1 cellular context compared by ENCODE assay signal in genomic region chr7:101308245-101309085, GRCh38.
TF ChIP-seq lines count a peak whose summit lies in the region.

No MANE protein-coding gene starts in this region.

TF ChIP-seq in HepG2, 621 proteins besides CTCF, POLR2A, EP300 and RAD21 (continued from another document and continues in another):
- TF ChIP-seq ZNF446 (CRISPR knock-in tag; IDR thresholded peaks at IDR 0.05) (0 out of 2 replicates have a peak, but pooled peaks have one; percentile 22), ESRRA (CRISPR knock-in tag; IDR thresholded peaks at IDR 0.05; ENCODE audit: low read depth) (0 out of 2 replicates have a peak, but pooled peaks have one; percentile 31), ERF (CRISPR knock-in tag; IDR thresholded peaks at IDR 0.05) (0 out of 2 replicates have a peak, but pooled peaks have one; percentile 16), ZNF766 (CRISPR knock-in tag; IDR thresholded peaks at IDR 0.05; ENCODE audit: borderline replicate concordance) (peak; percentile 78; the same call in 1 of the 2 replicates), ZNF251 (CRISPR knock-in tag; IDR thresholded peaks at IDR 0.05) (no peak), ZNF256 (CRISPR knock-in tag; conservative IDR thresholded peaks at IDR 0.05) (0 out of 2 replicates have a peak, but pooled peaks have one; percentile 32), SALL1 (CRISPR knock-in tag; IDR thresholded peaks at IDR 0.05) (peak; percentile 38), ZSCAN12 (CRISPR knock-in tag; IDR thresholded peaks at IDR 0.05) (no peak), ZNF34 (CRISPR knock-in tag; IDR thresholded peaks at IDR 0.05; ENCODE audit: borderline replicate concordance) (0 out of 2 replicates have a peak, but pooled peaks have one; percentile 32), SRSF4 (IDR thresholded peaks at IDR 0.05; ENCODE audit: low read depth, low read length, poor library complexity, severe bottlenecking) (no peak), ZSCAN31 (CRISPR knock-in tag; IDR thresholded peaks at IDR 0.05; ENCODE audit: low read depth) (0 out of 2 replicates have a peak, but pooled peaks have one; percentile 21), TRIM24 (CRISPR knock-in tag; IDR thresholded peaks at IDR 0.05) (no peak), POGK (CRISPR knock-in tag; conservative IDR thresholded peaks at IDR 0.05) (peak; percentile 70; the same call in 1 of the 2 replicates), ZNF550 (CRISPR knock-in tag; IDR thresholded peaks at IDR 0.05; ENCODE audit: borderline replicate concordance) (no peak), ZFP1 (CRISPR knock-in tag; IDR thresholded peaks at IDR 0.05) (no peak), ZXDC (CRISPR knock-in tag; IDR thresholded peaks at IDR 0.05) (peak; percentile 78; the same call in 1 of the 2 replicates), MXD3 (CRISPR knock-in tag; IDR thresholded peaks at IDR 0.05) (peak; percentile 82; the same call in 1 of the 2 replicates), YY1 (IDR thresholded peaks at IDR 0.05; ENCODE audit: insufficient read depth, insufficient replicate concordance, low read depth, low read length) (peak; percentile 61), MAFG (CRISPR knock-in tag; IDR thresholded peaks at IDR 0.05) (no peak), ZNF563 (CRISPR knock-in tag; IDR thresholded peaks at IDR 0.05) (peak; percentile 67; the same call in 1 of the 2 replicates), ARHGAP35 (CRISPR knock-in tag; IDR thresholded peaks at IDR 0.05; ENCODE audit: borderline replicate concordance) (no peak), SRSF9 (IDR thresholded peaks at IDR 0.05; ENCODE audit: borderline replicate concordance, insufficient read depth, low read depth, low read length, poor library complexity, severe bottlenecking) (no peak), MIER2 (CRISPR knock-in tag; IDR thresholded peaks at IDR 0.05) (no peak), ZBTB49 (CRISPR knock-in tag; IDR thresholded peaks at IDR 0.05; ENCODE audit: borderline replicate concordance) (no peak), MAFF (IDR thresholded peaks at IDR 0.05; ENCODE audit: low read depth, low read length) (no peak), CBX5 (CRISPR knock-in tag; IDR thresholded peaks at IDR 0.05; ENCODE audit: borderline replicate concordance) (no peak), ZNF646 (CRISPR knock-in tag; IDR thresholded peaks at IDR 0.05) (no peak), ZC3H4 (CRISPR knock-in tag; IDR thresholded peaks at IDR 0.05; ENCODE audit: borderline replicate concordance) (no peak), ATF7-NPFF (CRISPR knock-in tag; IDR thresholded peaks at IDR 0.05; ENCODE audit: low read depth) (peak; percentile 65; the same call in 1 of the 2 replicates), GATA4 (IDR thresholded peaks at IDR 0.05; ENCODE audit: borderline replicate concordance, low read depth) (no peak), YEATS4 (CRISPR knock-in tag; IDR thresholded peaks at IDR 0.05; ENCODE audit: borderline replicate concordance) (peak; percentile 22; the same call in 1 of the 2 replicates), ZNF850 (CRISPR knock-in tag; conservative IDR thresholded peaks at IDR 0.05) (0 out of 2 replicates have a peak, but pooled peaks have one; percentile 84), HMGXB4 (CRISPR knock-in tag; IDR thresholded peaks at IDR 0.05; ENCODE audit: borderline replicate concordance in 1 of 2, low read depth in 1 of 2) (peak; percentile 18 to 87; a peak in 2 of 4 replicates), PITX1 (CRISPR knock-in tag; IDR thresholded peaks at IDR 0.05) (peak; percentile 26; the same call in 1 of the 2 replicates), IKZF5 (CRISPR knock-in tag; IDR thresholded peaks at IDR 0.05) (no peak), ELF3 (CRISPR knock-in tag; IDR thresholded peaks at IDR 0.05) (no peak), ZNF18 (CRISPR knock-in tag; IDR thresholded peaks at IDR 0.05; ENCODE audit: insufficient replicate concordance) (peak; percentile 67), CBFB (CRISPR knock-in tag; IDR thresholded peaks at IDR 0.05) (no peak), ZNF274 (CRISPR knock-in tag; IDR thresholded peaks at IDR 0.05) (no peak; the same call in 1 of the 2 replicates), ZFP62 (CRISPR knock-in tag; IDR thresholded peaks at IDR 0.05) (no peak), NR3C1 (CRISPR knock-in tag; IDR thresholded peaks at IDR 0.05) (no peak), HNRNPL (IDR thresholded peaks at IDR 0.05; ENCODE audit: low read depth, low read length) (no peak)
